Comparison of ENCODE assay signal across 1 cellular context in genomic region chr3:97778152-97778551, GRCh38.
TF ChIP-seq lines count a peak whose summit lies in the region.

No MANE protein-coding gene starts in this region.

TF ChIP-seq in IMR-90, 13 proteins besides CTCF, POLR2A, EP300 and RAD21 (continued from another document):
- TF ChIP-seq ELK1 (IDR thresholded peaks at IDR 0.05; ENCODE audit: borderline replicate concordance, low read depth, low read length) (no peak), USF2 (IDR thresholded peaks at IDR 0.05; ENCODE audit: low read depth, low read length) (no peak), NFE2L2 (IDR thresholded peaks at IDR 0.05; ENCODE audit: low read depth, low read length) (no peak), MAZ (IDR thresholded peaks at IDR 0.05; ENCODE audit: borderline replicate concordance, low read depth, low read length) (no peak)
